Comparison of ENCODE assay signal across 8 cellular contexts in genomic region chr15:65792130-65792987, GRCh38. TPM values are rescaled to one million over a fixed set of nuclear protein-coding genes. Genes with fewer than 3 reads are reported as not detected.
DNase-seq lines count a peak whose midpoint lies in the region; ATAC-seq and TF ChIP-seq lines count a peak whose summit lies in the region.

Gene DENND4A (minus strand): TSS chr15:65792293. CDS start chr15:65756450, 35,843 bp downstream.

- peak within 1 kb of the TSS; percentile 77 to 95 for H3K4me3 ChIP-seq in esophagus (ENCODE audit: low read depth in 1 of 2, low read length in 2 of 2)
- peak within 1 kb of the TSS; percentile 80 to 89 for H3K4me3 ChIP-seq in muscle layer of colon (ENCODE audit: low read depth in 1 of 2, low read length in 2 of 2)

- peak; percentile 76 for ATAC-seq in GM21717 (IDR thresholded peaks at IDR 0.05; ENCODE audit: unreplicated experiment)
- ATAC-seq in activated T-cell treated with anti-CD3 and anti-CD28 coated beads, Interleukin-2, amount 50 U/mL, for 4 hours = peak; percentile 82 to 83

- H3K4me1 Mint-ChIP-seq in activated T-cell treated with anti-CD3 and anti-CD28 coated beads, Interleukin-2, amount 50 U/mL, for 4 hours (ENCODE audit: low read depth) = peaks cover 55% of the 10 kb centered on the region

- H3K9ac ChIP-seq in muscle layer of colon (ENCODE audit: low read length) = peak within 1 kb of the TSS; percentile 90

- no peaks in the 10 kb centered on the region for H3K36me3 ChIP-seq in esophagus (ENCODE audit: control insufficient read depth in 2 of 2, insufficient read depth in 2 of 2, low read length in 1 of 2)
- H3K36me3 ChIP-seq in muscle layer of colon (ENCODE audit: insufficient read depth, low read length) = no peaks in the 10 kb centered on the region

- H3K27me3 Mint-ChIP-seq in activated T-cell treated with anti-CD3 and anti-CD28 coated beads, Interleukin-2, amount 50 U/mL, for 4 hours (ENCODE audit: low read depth) = no peaks in the 10 kb centered on the region

- in situ Hi-C loops in KBM-7 (cut with MboI; ENCODE audit: low pct_unique_long_range_greater_than_20kb, low sequenced_read_pairs) = no loop called here

- DNase-seq in DMS153 treated with DMSO at 0.1 percent for 48 hours (lab: John Stamatoyannopoulos, UW; ENCODE audit: unreplicated experiment) (peak; percentile 72), KBM-7 (peak; percentile 100)
- DNase-seq in activated T-cell treated with anti-CD3 and anti-CD28 coated beads, Interleukin-2, amount 50 U/mL, for 4 hours = peak; percentile 98
- peak; percentile 94 for DNase-seq in stimulated activated CD8-positive, alpha-beta memory T cell treated with anti-CD3 and anti-CD28 coated beads, Interleukin-7, amount 100 ng/mL, for 24 hours (ENCODE audit: low read depth)

- H3K27ac ChIP-seq in esophagus (ENCODE audit: low read depth in 2 of 2, low read length in 1 of 2) = peak within 1 kb of the TSS; percentile 98 to 99
- peak within 1 kb of the TSS; percentile 83 for H3K27ac ChIP-seq in muscle layer of colon (ENCODE audit: low read depth, low read length)

- no peaks in the 10 kb centered on the region for H3K36me3 Mint-ChIP-seq in activated T-cell treated with anti-CD3 and anti-CD28 coated beads, Interleukin-2, amount 50 U/mL, for 4 hours (ENCODE audit: insufficient read depth)

- peak within 1 kb of the TSS; percentile 91 for H3K4me3 Mint-ChIP-seq in activated T-cell treated with anti-CD3 and anti-CD28 coated beads, Interleukin-2, amount 50 U/mL, for 4 hours

- no peaks in the 10 kb centered on the region for H3K9me3 Mint-ChIP-seq in activated T-cell treated with anti-CD3 and anti-CD28 coated beads, Interleukin-2, amount 50 U/mL, for 4 hours

- no peaks in the 10 kb centered on the region for H3K4me1 ChIP-seq in esophagus (ENCODE audit: control insufficient read depth in 2 of 2, insufficient read depth in 2 of 2, low read length in 1 of 2)
- H3K4me1 ChIP-seq in muscle layer of colon (ENCODE audit: insufficient read depth, low read length) = peaks cover 20% of the 10 kb centered on the region

- H3K27me3 ChIP-seq in esophagus (ENCODE audit: control insufficient read depth in 1 of 2, insufficient read depth in 2 of 2, low read length in 2 of 2) (no peaks in the 10 kb centered on the region), muscle layer of colon (ENCODE audit: control insufficient read depth in 1 of 2, insufficient read depth in 2 of 2, low read length in 2 of 2) (no peaks in the 10 kb centered on the region)

- H3K9me3 ChIP-seq in esophagus (ENCODE audit: control insufficient read depth in 2 of 2, insufficient read depth in 1 of 2, low read depth in 1 of 2, low read length in 1 of 2) (no peaks in the 10 kb centered on the region), muscle layer of colon (ENCODE audit: low read length) (no peaks in the 10 kb centered on the region)

- WGBS in esophagus, 2 donors = 0 to 1% methylated on average over 56 to 63 of the region's 63 CpGs

TF ChIP-seq in PFSK-1, 5 proteins besides CTCF, POLR2A, EP300 and RAD21:
- TF ChIP-seq FOXP2 (optimal IDR thresholded peaks at IDR 0.05; ENCODE audit: borderline replicate concordance, extremely low read depth, extremely low read length, insufficient read depth) (peak; percentile 89), TAF1 (IDR thresholded peaks at IDR 0.05; ENCODE audit: borderline replicate concordance, insufficient read depth, low read length) (peak; percentile 95), SIN3A (IDR thresholded peaks at IDR 0.05; ENCODE audit: borderline replicate concordance, insufficient read depth, low read length) (0 out of 2 replicates have a peak, but pooled peaks have one; percentile 5), POLR2AphosphoS5 (IDR thresholded peaks at IDR 0.05; ENCODE audit: low read depth, low read length) (0 out of 2 replicates have a peak, but pooled peaks have one; percentile 51), REST (IDR thresholded peaks at IDR 0.05; ENCODE audit: insufficient read depth in 1 of 2, low read depth in 2 of 2, low read length in 2 of 2) (no peak)

RNA-seq across cellular contexts. Expression of gene DENND4A, which starts in this region (rescaled TPM):
- polyA plus RNA-seq in PFSK-1 (2012; ENCODE audit: insufficient read length, low read depth) = 5.1 TPM
- total RNA-seq in activated T-cell treated with anti-CD3 and anti-CD28 coated beads, Interleukin-2, amount 50 U/mL, for 4 hours = 10 to 100 TPM; 24.2 to 26.0 (median 25.0) TPM
- polyA plus RNA-seq in esophagus = 1 to 10 TPM; 2.6 to 3.2 TPM

Comparison
In these comparisons a context has a peak if more than half of its experiments do, and no peak if none do; other contexts are left out.
1. Peak in every context shown above with its lines: DNase-seq, ATAC-seq, H3K4me3 ChIP-seq and H3K27ac ChIP-seq.